Comparison of ENCODE assay signal across 1 cellular context in genomic region chr17:49968380-49969133, GRCh38.
A peak's percentile ranks its signal among the peaks of the same experiment; 100 is the strongest.
TF ChIP-seq lines count a peak whose summit lies in the region.

No MANE protein-coding gene starts in this region.

TF ChIP-seq in Ishikawa, 13 proteins besides CTCF, POLR2A, EP300 and RAD21:
- TF ChIP-seq REST (IDR thresholded peaks at IDR 0.05; ENCODE audit: low read depth) (no peak), USF1 (IDR thresholded peaks at IDR 0.05) (no peak), CREB1 (IDR thresholded peaks at IDR 0.05; ENCODE audit: low read depth) (no peak), FOXM1 (IDR thresholded peaks at IDR 0.05; ENCODE audit: borderline replicate concordance, low read depth) (no peak), NFIC (IDR thresholded peaks at IDR 0.05) (peak; percentile 23; the same call in 1 of the 2 replicates), TCF12 (IDR thresholded peaks at IDR 0.05; ENCODE audit: low read depth) (peak; percentile 12; the same call in 1 of the 2 replicates), MAX (IDR thresholded peaks at IDR 0.05) (peak; percentile 50; the same call in 1 of the 2 replicates), ZBTB7A (IDR thresholded peaks at IDR 0.05; ENCODE audit: low read depth) (peak; percentile 69; the same call in 1 of the 2 replicates), TEAD4 (IDR thresholded peaks at IDR 0.05) (peak; percentile 86), CEBPB (IDR thresholded peaks at IDR 0.05) (peak; percentile 95), TAF1 (IDR thresholded peaks at IDR 0.05; ENCODE audit: low read depth) (no peak), EGR1 (IDR thresholded peaks at IDR 0.05) (peak; percentile 39; the same call in 1 of the 2 replicates), YY1 (IDR thresholded peaks at IDR 0.05; ENCODE audit: low read depth) (no peak)
